ENCODE assay signal across 24 cellular contexts in the genomic region with DNA sequence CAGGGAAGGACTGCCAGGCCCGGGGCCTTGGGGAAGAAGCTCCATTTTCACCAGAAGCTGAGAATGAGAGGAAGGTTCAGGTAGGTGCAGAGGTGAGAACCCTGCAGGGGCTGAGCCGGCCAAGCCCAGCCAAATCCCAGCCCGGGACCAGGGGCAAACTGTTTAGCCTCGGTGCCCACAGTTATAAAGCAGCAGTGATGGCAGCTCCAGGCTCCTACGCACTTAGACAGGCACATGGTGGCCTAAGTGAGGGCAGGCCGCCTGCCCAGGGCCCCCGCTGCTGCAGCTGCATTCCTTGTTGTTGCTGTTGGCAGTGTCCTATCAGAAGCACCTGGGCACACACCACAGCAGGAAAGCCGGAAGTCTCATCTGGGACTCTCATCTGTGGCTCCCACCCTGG.
"Had no signal": no experiment of that assay in that cellular context is flagged by ENCODE, and none has a peak within 500 bp of the region (broad histone marks: within the 10 kb centered on the region; RNA-seq: fewer than 3 reads in every experiment).

No MANE protein-coding gene starts in this region.

- H3K4me1 Mint-ChIP-seq: endodermal cell, memory B cell, mesothelial cell of epicardium, naive B cell had no signal

- H3K27me3 Mint-ChIP-seq: memory B cell, naive B cell had no signal

- ATAC-seq: esophagus mucosa, gastrocnemius medialis, heart right ventricle, left colon, left lobe of liver, mucosa of descending colon had no signal

- H3K36me3 Mint-ChIP-seq: memory B cell, mesothelial cell of epicardium, naive B cell had no signal

- H3K27ac Mint-ChIP-seq: endodermal cell, memory B cell, mesothelial cell of epicardium, naive B cell had no signal

- DNase-seq: dermis blood vessel endothelial cell; dorsolateral prefrontal cortex; effector CD4-positive, alpha-beta T cell; effector memory CD4-positive, alpha-beta T cell; endodermal cell; erythroblast; esophagus squamous epithelium; foreskin fibroblast; foreskin melanocyte; gastrocnemius medialis; glutamatergic neuron; heart right ventricle; hippocampal formation; kidney glomerular epithelial cell; left colon; left ventricle myocardium inferior; mammary epithelial cell; mesendoderm; mucosa of descending colon; naive B cell had no signal

- H3K4me3 Mint-ChIP-seq: endodermal cell, memory B cell, mesothelial cell of epicardium, naive B cell had no signal
